33 cellular contexts compared by ENCODE assay signal in genomic region chr3:144361002-144361401, GRCh38.
"Had no signal": no experiment of that assay in that cellular context is flagged by ENCODE, and none has a peak within 500 bp of the region (broad histone marks: within the 10 kb centered on the region; RNA-seq: fewer than 3 reads in every experiment).

No MANE protein-coding gene starts in this region.

- H3K9me3 ChIP-seq: ascending aorta, esophagus squamous epithelium, gastrocnemius medialis, psoas muscle, right atrium auricular region, stomach, thyroid gland, upper lobe of left lung, vagina had no signal

- H3K9ac ChIP-seq: parathyroid adenoma had no signal

- H3K4me1 ChIP-seq: ascending aorta, esophagus squamous epithelium, gastrocnemius medialis, parathyroid adenoma, psoas muscle, right atrium auricular region, stomach, thyroid gland, upper lobe of left lung, vagina had no signal

- DNase-seq: activated CD4-positive, alpha-beta memory T cell treated with anti-CD3 and anti-CD28 coated beads, Interleukin-2, amount 10 ng/mL, durations not matched to agents 7 days and 5 days; activated CD4-positive, alpha-beta T cell treated with anti-CD3 and anti-CD28 coated beads, Interleukin-2, amount 10 ng/mL, durations not matched to agents 24 days and 14 days; activated CD4-positive, CD25-positive, alpha-beta regulatory T cell treated with anti-CD3 and anti-CD28 coated beads, Interleukin-2, amount 50 U/mL, for 72 hours; activated CD8-positive, alpha-beta memory T cell treated with anti-CD3 and anti-CD28 coated beads, Interleukin-2, amount 50 U/mL, for 48 hours; activated gamma-delta T cell; activated naive CD4-positive, alpha-beta T cell treated with anti-CD3 and anti-CD28 coated beads, Interleukin-2, amount 10 ng/mL, durations not matched to agents 7 days and 5 days; activated naive CD8-positive, alpha-beta T cell treated with anti-CD3 and anti-CD28 coated beads, Interleukin-2, amount 10 ng/mL, durations not matched to agents 7 days and 5 days; activated T-cell treated with anti-CD3 and anti-CD28 coated beads, Interleukin-2, amount 50 U/mL, for 24 hours; central memory CD4-positive, alpha-beta T cell; dermis blood vessel endothelial cell; effector CD4-positive, alpha-beta T cell; esophagus squamous epithelium; gastrocnemius medialis; glutamatergic neuron; left cardiac atrium; left ventricle myocardium superior; midbrain; naive thymus-derived CD8-positive, alpha-beta T cell; nucleus accumbens; psoas muscle; stimulated activated CD4-positive, alpha-beta T cell treated with anti-CD3 and anti-CD28 coated beads, Interleukin-15, amount 100 ng/mL, for 24 hours; stimulated activated CD4-positive, alpha-beta T cell treated with anti-CD3 and anti-CD28 coated beads, Interleukin-2, amount 100 ng/mL, for 24 hours; stimulated activated naive B cell treated with anti-CD40 and anti-IgM and Interleukin-4, amounts not matched to agents 10 μg/mL and 1 μg/mL and 100 μg/mL, for 72 hours; stomach; T-helper 9 cell; thyroid gland; upper lobe of left lung; WERI-Rb-1 had no signal

- H3K79me2 ChIP-seq: parathyroid adenoma had no signal

- H3K4me3 ChIP-seq: ascending aorta, esophagus squamous epithelium, gastrocnemius medialis, psoas muscle, right atrium auricular region, stomach, thyroid gland, upper lobe of left lung, vagina had no signal

- H2AFZ ChIP-seq: parathyroid adenoma had no signal

- H3K36me3 ChIP-seq: ascending aorta, esophagus squamous epithelium, gastrocnemius medialis, right atrium auricular region, stomach, thyroid gland, upper lobe of left lung, vagina, WERI-Rb-1 had no signal

- H3K27ac ChIP-seq: ascending aorta, epithelial cell of prostate, esophagus squamous epithelium, gastrocnemius medialis, parathyroid adenoma, psoas muscle, right atrium auricular region, stomach, thyroid gland, upper lobe of left lung, vagina, WERI-Rb-1 had no signal

- ATAC-seq: gastrocnemius medialis; left cardiac atrium; left ventricle myocardium superior; naive thymus-derived CD8-positive, alpha-beta T cell; psoas muscle; stimulated activated naive B cell treated with anti-CD40 and anti-IgM and Interleukin-4, amounts not matched to agents 10 μg/mL and 1 μg/mL and 100 μg/mL, for 72 hours had no signal

- H3K27me3 ChIP-seq: ascending aorta, esophagus squamous epithelium, gastrocnemius medialis, right atrium auricular region, stomach, thyroid gland, upper lobe of left lung, vagina had no signal
